8 cellular contexts compared by ENCODE assay signal in genomic region chr4:79042079-79042674, GRCh38.
DNase-seq lines count a peak whose midpoint lies in the region; ATAC-seq and TF ChIP-seq lines count a peak whose summit lies in the region.

No MANE protein-coding gene starts in this region.

- H3K4me3 ChIP-seq in RWPE2 (ENCODE audit: severe bottlenecking) = no peak overlapping the region
- no peak overlapping the region for H3K4me3 ChIP-seq in gastroesophageal sphincter
- H3K4me3 ChIP-seq in testis = no peak overlapping the region
- no peak overlapping the region for H3K4me3 ChIP-seq in lower leg skin (ENCODE audit: low read depth, poor library complexity, severe bottlenecking)

- no peak overlapping the region for H3K27ac ChIP-seq in RWPE2 (ENCODE audit: poor library complexity, severe bottlenecking)
- H3K27ac ChIP-seq in gastroesophageal sphincter = peak overlapping the region in 2 of 4 donors; percentile 13 to 16
- H3K27ac ChIP-seq in testis = no peak overlapping the region

- H3K9me3 ChIP-seq in RWPE2 (ENCODE audit: severe bottlenecking) (no peaks in the 10 kb centered on the region), gastroesophageal sphincter (no peaks in the 10 kb centered on the region), testis (no peaks in the 10 kb centered on the region)

- H3K36me3 ChIP-seq in RWPE2 (ENCODE audit: low read depth) (no peaks in the 10 kb centered on the region), gastroesophageal sphincter (no peaks in the 10 kb centered on the region), testis (ENCODE audit: low read depth, missing control alignments) (no peaks in the 10 kb centered on the region)

- TF ChIP-seq POLR2A in gastroesophageal sphincter (IDR thresholded peaks at IDR 0.05) (no peak), testis (IDR thresholded peaks at IDR 0.05) (no peak), lower leg skin (IDR thresholded peaks at IDR 0.05) (no peak)

- H3K27me3 ChIP-seq in RWPE2 (ENCODE audit: insufficient read depth, poor library complexity, severe bottlenecking) (no peaks in the 10 kb centered on the region), gastroesophageal sphincter (no peaks in the 10 kb centered on the region), testis (no peaks in the 10 kb centered on the region)

- 100% methylated on average over 1 of the region's 1 CpG for WGBS in gastroesophageal sphincter (ENCODE audit: low coverage in 1 of 2), 2 donors
- WGBS in testis, 2 donors = 96 to 100% methylated on average over 1 of the region's 1 CpG
- WGBS in lower leg skin, 2 donors = 93 to 97% methylated on average over 1 of the region's 1 CpG

- TF ChIP-seq CTCF in RWPE2 (IDR thresholded peaks at IDR 0.05; ENCODE audit: poor library complexity, severe bottlenecking) (peak; percentile 70), gastroesophageal sphincter (IDR thresholded peaks at IDR 0.05) (peak; percentile 46 to 80 (median 62)), testis (IDR thresholded peaks at IDR 0.05) (peak; percentile 46 to 51 (median 50)), lower leg skin (IDR thresholded peaks at IDR 0.05) (no peak)

- no peaks in the 10 kb centered on the region for H3K4me1 ChIP-seq in RWPE2 (ENCODE audit: insufficient read depth, poor library complexity, severe bottlenecking)
- H3K4me1 ChIP-seq in gastroesophageal sphincter = peaks cover 0 to 40% (median 9%) of the 10 kb centered on the region in 3 donors
- H3K4me1 ChIP-seq in testis = peaks cover 4% of the 10 kb centered on the region

- DNase-seq in COLO829 (ENCODE audit: low spot score) = peak; percentile 42
- peak; percentile 38 for DNase-seq in HT1080 (ENCODE audit: low read depth)
- DNase-seq in RWPE2 (ENCODE audit: low spot score) = no peak
- DNase-seq in testis = peak; percentile 26
- DNase-seq in activated CD8-positive, alpha-beta memory T cell treated with anti-CD3 and anti-CD28 coated beads for 24 hours = no peak
- no peak for DNase-seq in lower leg skin (ENCODE audit: low spot score in 2 of 2)

- no peak for TF ChIP-seq EP300 in gastroesophageal sphincter (IDR thresholded peaks at IDR 0.05)

- ATAC-seq in RWPE2 (ENCODE audit: low read depth) (no peak), gastroesophageal sphincter (no peak), GM21825 (IDR thresholded peaks at IDR 0.05; ENCODE audit: unreplicated experiment) (no peak)

- intact Hi-C loops in testis (cut with DNase I; ENCODE audit: low total_unique reads) = no loop called here
- intact Hi-C loops in lower leg skin (cut with DNase I; ENCODE audit: low total_unique reads) = loop anchor here (10.0 kb wide), 1 partner anchor 1173 kb away; no protein-coding TSS in a partner anchor

Comparison
In these comparisons a context has a peak if more than half of its experiments do, and no peak if none do; other contexts are left out.
1. DNase-seq: peak in COLO829 (single experiment), HT1080 (single experiment) and testis (single experiment); none in RWPE2 (single experiment), activated CD8-positive, alpha-beta memory T cell treated with anti-CD3 and anti-CD28 coated beads for 24 hours (single experiment) and lower leg skin (0 of 2).
2. CTCF ChIP-seq: peak in RWPE2 (single experiment), gastroesophageal sphincter (4 of 4) and testis (3 of 3); none in lower leg skin (0 of 3).